ENCODE assay signal across 19 cellular contexts in genomic region chr6:82741325-82741995, GRCh38.
"Had no signal": no experiment of that assay in that cellular context is flagged by ENCODE, and none has a peak within 500 bp of the region (broad histone marks: within the 10 kb centered on the region; RNA-seq: fewer than 3 reads in every experiment).

No MANE protein-coding gene starts in this region.

- H3K4me1 Mint-ChIP-seq: activated naive CD8-positive, alpha-beta T cell treated with anti-CD3 and anti-CD28 coated beads, Interleukin-2, amount 10 ng/mL, durations not matched to agents 7 days and 5 days; natural killer cell; stimulated activated naive B cell treated with anti-CD40 and anti-IgM and Interleukin-4, amounts not matched to agents 10 μg/mL and 1 μg/mL and 100 μg/mL, for 72 hours had no signal

- H3K27ac ChIP-seq: ascending aorta, esophagus squamous epithelium, psoas muscle, right lobe of liver, spleen, transverse colon had no signal

- H3K4me3 ChIP-seq: ascending aorta, esophagus squamous epithelium, lung, mucosa of descending colon, psoas muscle, right lobe of liver, spleen, transverse colon had no signal

- H3K27me3 ChIP-seq: ascending aorta, esophagus squamous epithelium, right lobe of liver, spleen, transverse colon had no signal

- H3K4me1 ChIP-seq: ascending aorta, esophagus squamous epithelium, psoas muscle, right lobe of liver, spleen, transverse colon had no signal

- H3K9me3 ChIP-seq: ascending aorta, esophagus squamous epithelium, mucosa of descending colon, psoas muscle, right lobe of liver, spleen, transverse colon had no signal

- H3K27ac Mint-ChIP-seq: activated naive CD8-positive, alpha-beta T cell treated with anti-CD3 and anti-CD28 coated beads, Interleukin-2, amount 10 ng/mL, durations not matched to agents 7 days and 5 days; activated T-cell treated with anti-CD3 and anti-CD28 coated beads, Interleukin-2, amount 50 U/mL, for 72 hours; natural killer cell; stimulated activated naive B cell treated with anti-CD40 and anti-IgM and Interleukin-4, amounts not matched to agents 10 μg/mL and 1 μg/mL and 100 μg/mL, for 72 hours had no signal

- DNase-seq: activated CD4-positive, alpha-beta T cell treated with anti-CD3 and anti-CD28 coated beads for 1 hour; activated CD4-positive, alpha-beta T cell treated with anti-CD3 and anti-CD28 coated beads, Interleukin-2, amount 50 U/mL, for 48 hours; activated naive CD8-positive, alpha-beta T cell treated with anti-CD3 and anti-CD28 coated beads, Interleukin-2, amount 10 ng/mL, durations not matched to agents 7 days and 5 days; activated T-cell treated with anti-CD3 and anti-CD28 coated beads, Interleukin-2, amount 50 U/mL, for 72 hours; esophagus squamous epithelium; foreskin melanocyte; head of caudate nucleus; left colon; mucosa of descending colon; natural killer cell; psoas muscle; right lobe of liver; spleen; stimulated activated CD4-positive, alpha-beta T cell treated with anti-CD3 and anti-CD28 coated beads, Interleukin-2, amount 100 ng/mL, for 24 hours; stimulated activated naive B cell treated with anti-CD40 and anti-IgM and Interleukin-4, amounts not matched to agents 10 μg/mL and 1 μg/mL and 100 μg/mL, for 72 hours; substantia nigra; transverse colon had no signal

- H3K27me3 Mint-ChIP-seq: stimulated activated naive B cell treated with anti-CD40 and anti-IgM and Interleukin-4, amounts not matched to agents 10 μg/mL and 1 μg/mL and 100 μg/mL, for 72 hours had no signal

- H3K36me3 ChIP-seq: ascending aorta, esophagus squamous epithelium, right lobe of liver, spleen, transverse colon had no signal

- H3K36me3 Mint-ChIP-seq: activated naive CD8-positive, alpha-beta T cell treated with anti-CD3 and anti-CD28 coated beads, Interleukin-2, amount 10 ng/mL, durations not matched to agents 7 days and 5 days; natural killer cell; stimulated activated naive B cell treated with anti-CD40 and anti-IgM and Interleukin-4, amounts not matched to agents 10 μg/mL and 1 μg/mL and 100 μg/mL, for 72 hours had no signal

- H3K9me3 Mint-ChIP-seq: activated naive CD8-positive, alpha-beta T cell treated with anti-CD3 and anti-CD28 coated beads, Interleukin-2, amount 10 ng/mL, durations not matched to agents 7 days and 5 days; activated T-cell treated with anti-CD3 and anti-CD28 coated beads, Interleukin-2, amount 50 U/mL, for 72 hours; stimulated activated naive B cell treated with anti-CD40 and anti-IgM and Interleukin-4, amounts not matched to agents 10 μg/mL and 1 μg/mL and 100 μg/mL, for 72 hours had no signal

- ATAC-seq: activated T-cell treated with anti-CD3 and anti-CD28 coated beads, Interleukin-2, amount 50 U/mL, for 72 hours; left colon; mucosa of descending colon; natural killer cell; psoas muscle; right lobe of liver; stimulated activated naive B cell treated with anti-CD40 and anti-IgM and Interleukin-4, amounts not matched to agents 10 μg/mL and 1 μg/mL and 100 μg/mL, for 72 hours had no signal

- H3K4me3 Mint-ChIP-seq: activated naive CD8-positive, alpha-beta T cell treated with anti-CD3 and anti-CD28 coated beads, Interleukin-2, amount 10 ng/mL, durations not matched to agents 7 days and 5 days; activated T-cell treated with anti-CD3 and anti-CD28 coated beads, Interleukin-2, amount 50 U/mL, for 72 hours; natural killer cell; stimulated activated naive B cell treated with anti-CD40 and anti-IgM and Interleukin-4, amounts not matched to agents 10 μg/mL and 1 μg/mL and 100 μg/mL, for 72 hours had no signal
